1 cellular context compared by ENCODE assay signal in the genomic region with DNA sequence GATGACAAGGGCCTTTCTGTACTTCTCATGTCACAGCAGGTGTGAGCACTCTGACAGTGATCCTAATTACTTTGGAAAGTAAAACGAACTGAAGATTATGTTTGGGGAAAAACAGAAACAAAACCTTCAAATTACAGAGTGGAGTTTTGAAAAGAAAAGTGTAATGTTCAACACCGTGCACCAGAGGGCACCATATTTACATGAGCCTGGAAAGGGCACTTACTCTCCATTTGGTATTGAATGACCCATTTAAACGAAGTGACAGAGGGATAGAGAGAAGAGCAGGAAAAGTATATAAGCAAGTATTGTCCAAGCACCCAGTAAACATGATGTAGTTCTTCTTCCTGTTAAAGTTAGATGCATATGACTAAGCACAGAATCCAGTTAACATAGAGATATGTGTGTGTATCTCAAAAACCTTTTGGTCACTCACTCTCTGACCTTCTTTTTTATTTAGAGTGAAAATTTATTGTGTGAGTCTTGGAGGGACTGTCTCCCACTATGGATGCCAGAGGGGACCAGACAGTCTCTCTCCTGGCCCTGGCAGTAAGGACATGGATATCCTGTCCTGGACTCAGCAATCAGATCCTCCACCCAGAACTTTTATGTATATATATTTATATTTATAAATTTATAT.
TF ChIP-seq lines count a peak whose summit lies in the region.

No MANE protein-coding gene starts in this region.

TF ChIP-seq in GM12878, 131 proteins besides CTCF, POLR2A, EP300 and RAD21:
- no peak for TF ChIP-seq KDM1A (IDR thresholded peaks at IDR 0.05; ENCODE audit: borderline replicate concordance)
- TF ChIP-seq MTA2 (IDR thresholded peaks at IDR 0.05; ENCODE audit: low read depth), result no peak
- TF ChIP-seq, protein P1, sequence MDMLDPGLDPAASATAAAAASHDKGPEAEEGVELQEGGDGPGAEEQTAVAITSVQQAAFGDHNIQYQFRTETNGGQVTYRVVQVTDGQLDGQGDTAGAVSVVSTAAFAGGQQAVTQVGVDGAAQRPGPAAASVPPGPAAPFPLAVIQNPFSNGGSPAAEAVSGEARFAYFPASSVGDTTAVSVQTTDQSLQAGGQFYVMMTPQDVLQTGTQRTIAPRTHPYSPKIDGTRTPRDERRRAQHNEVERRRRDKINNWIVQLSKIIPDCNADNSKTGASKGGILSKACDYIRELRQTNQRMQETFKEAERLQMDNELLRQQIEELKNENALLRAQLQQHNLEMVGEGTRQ (IDR thresholded peaks at IDR 0.05; ENCODE audit: borderline replicate concordance, low read depth, low read length), result no peak
- no peak for TF ChIP-seq TCF7 (IDR thresholded peaks at IDR 0.05; ENCODE audit: borderline replicate concordance)
- no peak for TF ChIP-seq IKZF2 (IDR thresholded peaks at IDR 0.05)
- TF ChIP-seq TCF12 (IDR thresholded peaks at IDR 0.05; ENCODE audit: low read depth, low read length), result no peak
- TF ChIP-seq POLR2AphosphoS5 (IDR thresholded peaks at IDR 0.05; ENCODE audit: low read length), result no peak
- TF ChIP-seq, protein P2, sequence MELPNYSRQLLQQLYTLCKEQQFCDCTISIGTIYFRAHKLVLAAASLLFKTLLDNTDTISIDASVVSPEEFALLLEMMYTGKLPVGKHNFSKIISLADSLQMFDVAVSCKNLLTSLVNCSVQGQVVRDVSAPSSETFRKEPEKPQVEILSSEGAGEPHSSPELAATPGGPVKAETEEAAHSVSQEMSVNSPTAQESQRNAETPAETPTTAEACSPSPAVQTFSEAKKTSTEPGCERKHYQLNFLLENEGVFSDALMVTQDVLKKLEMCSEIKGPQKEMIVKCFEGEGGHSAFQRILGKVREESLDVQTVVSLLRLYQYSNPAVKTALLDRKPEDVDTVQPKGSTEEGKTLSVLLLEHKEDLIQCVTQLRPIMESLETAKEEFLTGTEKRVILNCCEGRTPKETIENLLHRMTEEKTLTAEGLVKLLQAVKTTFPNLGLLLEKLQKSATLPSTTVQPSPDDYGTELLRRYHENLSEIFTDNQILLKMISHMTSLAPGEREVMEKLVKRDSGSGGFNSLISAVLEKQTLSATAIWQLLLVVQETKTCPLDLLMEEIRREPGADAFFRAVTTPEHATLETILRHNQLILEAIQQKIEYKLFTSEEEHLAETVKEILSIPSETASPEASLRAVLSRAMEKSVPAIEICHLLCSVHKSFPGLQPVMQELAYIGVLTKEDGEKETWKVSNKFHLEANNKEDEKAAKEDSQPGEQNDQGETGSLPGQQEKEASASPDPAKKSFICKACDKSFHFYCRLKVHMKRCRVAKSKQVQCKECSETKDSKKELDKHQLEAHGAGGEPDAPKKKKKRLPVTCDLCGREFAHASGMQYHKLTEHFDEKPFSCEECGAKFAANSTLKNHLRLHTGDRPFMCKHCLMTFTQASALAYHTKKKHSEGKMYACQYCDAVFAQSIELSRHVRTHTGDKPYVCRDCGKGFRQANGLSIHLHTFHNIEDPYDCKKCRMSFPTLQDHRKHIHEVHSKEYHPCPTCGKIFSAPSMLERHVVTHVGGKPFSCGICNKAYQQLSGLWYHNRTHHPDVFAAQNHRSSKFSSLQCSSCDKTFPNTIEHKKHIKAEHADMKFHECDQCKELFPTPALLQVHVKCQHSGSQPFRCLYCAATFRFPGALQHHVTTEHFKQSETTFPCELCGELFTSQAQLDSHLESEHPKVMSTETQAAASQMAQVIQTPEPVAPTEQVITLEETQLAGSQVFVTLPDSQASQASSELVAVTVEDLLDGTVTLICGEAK (IDR thresholded peaks at IDR 0.05; ENCODE audit: borderline replicate concordance), result no peak
- TF ChIP-seq, protein P3, sequence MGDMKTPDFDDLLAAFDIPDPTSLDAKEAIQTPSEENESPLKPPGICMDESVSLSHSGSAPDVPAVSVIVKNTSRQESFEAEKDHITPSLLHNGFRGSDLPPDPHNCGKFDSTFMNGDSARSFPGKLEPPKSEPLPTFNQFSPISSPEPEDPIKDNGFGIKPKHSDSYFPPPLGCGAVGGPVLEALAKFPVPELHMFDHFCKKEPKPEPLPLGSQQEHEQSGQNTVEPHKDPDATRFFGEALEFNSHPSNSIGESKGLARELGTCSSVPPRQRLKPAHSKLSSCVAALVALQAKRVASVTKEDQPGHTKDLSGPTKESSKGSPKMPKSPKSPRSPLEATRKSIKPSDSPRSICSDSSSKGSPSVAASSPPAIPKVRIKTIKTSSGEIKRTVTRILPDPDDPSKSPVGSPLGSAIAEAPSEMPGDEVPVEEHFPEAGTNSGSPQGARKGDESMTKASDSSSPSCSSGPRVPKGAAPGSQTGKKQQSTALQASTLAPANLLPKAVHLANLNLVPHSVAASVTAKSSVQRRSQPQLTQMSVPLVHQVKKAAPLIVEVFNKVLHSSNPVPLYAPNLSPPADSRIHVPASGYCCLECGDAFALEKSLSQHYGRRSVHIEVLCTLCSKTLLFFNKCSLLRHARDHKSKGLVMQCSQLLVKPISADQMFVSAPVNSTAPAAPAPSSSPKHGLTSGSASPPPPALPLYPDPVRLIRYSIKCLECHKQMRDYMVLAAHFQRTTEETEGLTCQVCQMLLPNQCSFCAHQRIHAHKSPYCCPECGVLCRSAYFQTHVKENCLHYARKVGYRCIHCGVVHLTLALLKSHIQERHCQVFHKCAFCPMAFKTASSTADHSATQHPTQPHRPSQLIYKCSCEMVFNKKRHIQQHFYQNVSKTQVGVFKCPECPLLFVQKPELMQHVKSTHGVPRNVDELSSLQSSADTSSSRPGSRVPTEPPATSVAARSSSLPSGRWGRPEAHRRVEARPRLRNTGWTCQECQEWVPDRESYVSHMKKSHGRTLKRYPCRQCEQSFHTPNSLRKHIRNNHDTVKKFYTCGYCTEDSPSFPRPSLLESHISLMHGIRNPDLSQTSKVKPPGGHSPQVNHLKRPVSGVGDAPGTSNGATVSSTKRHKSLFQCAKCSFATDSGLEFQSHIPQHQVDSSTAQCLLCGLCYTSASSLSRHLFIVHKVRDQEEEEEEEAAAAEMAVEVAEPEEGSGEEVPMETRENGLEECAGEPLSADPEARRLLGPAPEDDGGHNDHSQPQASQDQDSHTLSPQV (IDR thresholded peaks at IDR 0.05), result no peak
- TF ChIP-seq CBX5 (IDR thresholded peaks at IDR 0.05; ENCODE audit: low read depth), result no peak
- no peak for TF ChIP-seq JUNB (IDR thresholded peaks at IDR 0.05)
- TF ChIP-seq ASH2L (IDR thresholded peaks at IDR 0.05; ENCODE audit: borderline replicate concordance, low read depth), result no peak
- TF ChIP-seq, protein P4, sequence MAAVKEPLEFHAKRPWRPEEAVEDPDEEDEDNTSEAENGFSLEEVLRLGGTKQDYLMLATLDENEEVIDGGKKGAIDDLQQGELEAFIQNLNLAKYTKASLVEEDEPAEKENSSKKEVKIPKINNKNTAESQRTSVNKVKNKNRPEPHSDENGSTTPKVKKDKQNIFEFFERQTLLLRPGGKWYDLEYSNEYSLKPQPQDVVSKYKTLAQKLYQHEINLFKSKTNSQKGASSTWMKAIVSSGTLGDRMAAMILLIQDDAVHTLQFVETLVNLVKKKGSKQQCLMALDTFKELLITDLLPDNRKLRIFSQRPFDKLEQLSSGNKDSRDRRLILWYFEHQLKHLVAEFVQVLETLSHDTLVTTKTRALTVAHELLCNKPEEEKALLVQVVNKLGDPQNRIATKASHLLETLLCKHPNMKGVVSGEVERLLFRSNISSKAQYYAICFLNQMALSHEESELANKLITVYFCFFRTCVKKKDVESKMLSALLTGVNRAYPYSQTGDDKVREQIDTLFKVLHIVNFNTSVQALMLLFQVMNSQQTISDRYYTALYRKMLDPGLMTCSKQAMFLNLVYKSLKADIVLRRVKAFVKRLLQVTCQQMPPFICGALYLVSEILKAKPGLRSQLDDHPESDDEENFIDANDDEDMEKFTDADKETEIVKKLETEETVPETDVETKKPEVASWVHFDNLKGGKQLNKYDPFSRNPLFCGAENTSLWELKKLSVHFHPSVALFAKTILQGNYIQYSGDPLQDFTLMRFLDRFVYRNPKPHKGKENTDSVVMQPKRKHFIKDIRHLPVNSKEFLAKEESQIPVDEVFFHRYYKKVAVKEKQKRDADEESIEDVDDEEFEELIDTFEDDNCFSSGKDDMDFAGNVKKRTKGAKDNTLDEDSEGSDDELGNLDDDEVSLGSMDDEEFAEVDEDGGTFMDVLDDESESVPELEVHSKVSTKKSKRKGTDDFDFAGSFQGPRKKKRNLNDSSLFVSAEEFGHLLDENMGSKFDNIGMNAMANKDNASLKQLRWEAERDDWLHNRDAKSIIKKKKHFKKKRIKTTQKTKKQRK (IDR thresholded peaks at IDR 0.05; ENCODE audit: low read depth, low read length), result no peak
- no peak for TF ChIP-seq HCFC1 (IDR thresholded peaks at IDR 0.05; ENCODE audit: low read length)
- no peak for TF ChIP-seq ZBED1 (IDR thresholded peaks at IDR 0.05; ENCODE audit: borderline replicate concordance)
- TF ChIP-seq FOXM1 (IDR thresholded peaks at IDR 0.05; ENCODE audit: low read depth, low read length), result peak; percentile 38; the same call in 1 of the 2 replicates
- TF ChIP-seq RUNX3 (IDR thresholded peaks at IDR 0.05; ENCODE audit: low read length), result 0 out of 2 replicates have a peak, but pooled peaks have one; percentile 3
- TF ChIP-seq NR2C2 (IDR thresholded peaks at IDR 0.05; ENCODE audit: borderline replicate concordance, control insufficient read depth, insufficient read length, low read depth), result no peak
- no peak for TF ChIP-seq CEBPB (IDR thresholded peaks at IDR 0.05; ENCODE audit: borderline replicate concordance in 1 of 2, low read depth in 2 of 2, low read length in 2 of 2)
- TF ChIP-seq SMC3 (IDR thresholded peaks at IDR 0.05; ENCODE audit: borderline replicate concordance, low read length), result peak; percentile 79; the same call in 1 of the 2 replicates
- no peak for TF ChIP-seq SRF (IDR thresholded peaks at IDR 0.05; ENCODE audit: low read depth in 2 of 2, low read length in 2 of 2)
- TF ChIP-seq, protein P5, sequence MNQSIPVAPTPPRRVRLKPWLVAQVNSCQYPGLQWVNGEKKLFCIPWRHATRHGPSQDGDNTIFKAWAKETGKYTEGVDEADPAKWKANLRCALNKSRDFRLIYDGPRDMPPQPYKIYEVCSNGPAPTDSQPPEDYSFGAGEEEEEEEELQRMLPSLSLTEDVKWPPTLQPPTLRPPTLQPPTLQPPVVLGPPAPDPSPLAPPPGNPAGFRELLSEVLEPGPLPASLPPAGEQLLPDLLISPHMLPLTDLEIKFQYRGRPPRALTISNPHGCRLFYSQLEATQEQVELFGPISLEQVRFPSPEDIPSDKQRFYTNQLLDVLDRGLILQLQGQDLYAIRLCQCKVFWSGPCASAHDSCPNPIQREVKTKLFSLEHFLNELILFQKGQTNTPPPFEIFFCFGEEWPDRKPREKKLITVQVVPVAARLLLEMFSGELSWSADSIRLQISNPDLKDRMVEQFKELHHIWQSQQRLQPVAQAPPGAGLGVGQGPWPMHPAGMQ (IDR thresholded peaks at IDR 0.05; ENCODE audit: borderline replicate concordance), result no peak
- no peak for TF ChIP-seq KAT2A (conservative IDR thresholded peaks at IDR 0.05; ENCODE audit: control insufficient read depth, low read depth, low read length)
- TF ChIP-seq YY1 (IDR thresholded peaks at IDR 0.05; ENCODE audit: low read depth, low read length), result 0 out of 2 replicates have a peak, but pooled peaks have one; percentile 15
- TF ChIP-seq BCL11A (IDR thresholded peaks at IDR 0.05; ENCODE audit: low read depth, low read length), result no peak
- TF ChIP-seq, protein P6, sequence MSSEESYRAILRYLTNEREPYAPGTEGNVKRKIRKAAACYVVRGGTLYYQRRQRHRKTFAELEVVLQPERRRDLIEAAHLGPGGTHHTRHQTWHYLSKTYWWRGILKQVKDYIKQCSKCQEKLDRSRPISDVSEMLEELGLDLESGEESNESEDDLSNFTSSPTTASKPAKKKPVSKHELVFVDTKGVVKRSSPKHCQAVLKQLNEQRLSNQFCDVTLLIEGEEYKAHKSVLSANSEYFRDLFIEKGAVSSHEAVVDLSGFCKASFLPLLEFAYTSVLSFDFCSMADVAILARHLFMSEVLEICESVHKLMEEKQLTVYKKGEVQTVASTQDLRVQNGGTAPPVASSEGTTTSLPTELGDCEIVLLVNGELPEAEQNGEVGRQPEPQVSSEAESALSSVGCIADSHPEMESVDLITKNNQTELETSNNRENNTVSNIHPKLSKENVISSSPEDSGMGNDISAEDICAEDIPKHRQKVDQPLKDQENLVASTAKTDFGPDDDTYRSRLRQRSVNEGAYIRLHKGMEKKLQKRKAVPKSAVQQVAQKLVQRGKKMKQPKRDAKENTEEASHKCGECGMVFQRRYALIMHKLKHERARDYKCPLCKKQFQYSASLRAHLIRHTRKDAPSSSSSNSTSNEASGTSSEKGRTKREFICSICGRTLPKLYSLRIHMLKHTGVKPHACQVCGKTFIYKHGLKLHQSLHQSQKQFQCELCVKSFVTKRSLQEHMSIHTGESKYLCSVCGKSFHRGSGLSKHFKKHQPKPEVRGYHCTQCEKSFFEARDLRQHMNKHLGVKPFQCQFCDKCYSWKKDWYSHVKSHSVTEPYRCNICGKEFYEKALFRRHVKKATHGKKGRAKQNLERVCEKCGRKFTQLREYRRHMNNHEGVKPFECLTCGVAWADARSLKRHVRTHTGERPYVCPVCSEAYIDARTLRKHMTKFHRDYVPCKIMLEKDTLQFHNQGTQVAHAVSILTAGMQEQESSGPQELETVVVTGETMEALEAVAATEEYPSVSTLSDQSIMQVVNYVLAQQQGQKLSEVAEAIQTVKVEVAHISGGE (CRISPR knock-in tag; IDR thresholded peaks at IDR 0.05), result no peak
- TF ChIP-seq, protein P7, sequence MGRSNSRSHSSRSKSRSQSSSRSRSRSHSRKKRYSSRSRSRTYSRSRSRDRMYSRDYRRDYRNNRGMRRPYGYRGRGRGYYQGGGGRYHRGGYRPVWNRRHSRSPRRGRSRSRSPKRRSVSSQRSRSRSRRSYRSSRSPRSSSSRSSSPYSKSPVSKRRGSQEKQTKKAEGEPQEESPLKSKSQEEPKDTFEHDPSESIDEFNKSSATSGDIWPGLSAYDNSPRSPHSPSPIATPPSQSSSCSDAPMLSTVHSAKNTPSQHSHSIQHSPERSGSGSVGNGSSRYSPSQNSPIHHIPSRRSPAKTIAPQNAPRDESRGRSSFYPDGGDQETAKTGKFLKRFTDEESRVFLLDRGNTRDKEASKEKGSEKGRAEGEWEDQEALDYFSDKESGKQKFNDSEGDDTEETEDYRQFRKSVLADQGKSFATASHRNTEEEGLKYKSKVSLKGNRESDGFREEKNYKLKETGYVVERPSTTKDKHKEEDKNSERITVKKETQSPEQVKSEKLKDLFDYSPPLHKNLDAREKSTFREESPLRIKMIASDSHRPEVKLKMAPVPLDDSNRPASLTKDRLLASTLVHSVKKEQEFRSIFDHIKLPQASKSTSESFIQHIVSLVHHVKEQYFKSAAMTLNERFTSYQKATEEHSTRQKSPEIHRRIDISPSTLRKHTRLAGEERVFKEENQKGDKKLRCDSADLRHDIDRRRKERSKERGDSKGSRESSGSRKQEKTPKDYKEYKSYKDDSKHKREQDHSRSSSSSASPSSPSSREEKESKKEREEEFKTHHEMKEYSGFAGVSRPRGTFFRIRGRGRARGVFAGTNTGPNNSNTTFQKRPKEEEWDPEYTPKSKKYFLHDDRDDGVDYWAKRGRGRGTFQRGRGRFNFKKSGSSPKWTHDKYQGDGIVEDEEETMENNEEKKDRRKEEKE (IDR thresholded peaks at IDR 0.05), result no peak
